In genomic region chr1:86606080-86606479, GRCh38 we compare ENCODE assay signal across 4 cellular contexts. TPM values are rescaled to one million over a fixed set of nuclear protein-coding genes. Genes with fewer than 3 reads are reported as not detected.
"Had no signal": no experiment of that assay in that cellular context is flagged by ENCODE, and none has a peak within 500 bp of the region (broad histone marks: within the 10 kb centered on the region; RNA-seq: fewer than 3 reads in every experiment).

No MANE protein-coding gene starts in this region.

RNA-seq across cellular contexts. Expression of gene CLCA4, which starts 59.2 kb away (rescaled TPM):
- total RNA-seq: LHCN-M2, M059J, MCF 10A, NCI-H460 had no signal
